14 cellular contexts compared by ENCODE assay signal in the genomic region with DNA sequence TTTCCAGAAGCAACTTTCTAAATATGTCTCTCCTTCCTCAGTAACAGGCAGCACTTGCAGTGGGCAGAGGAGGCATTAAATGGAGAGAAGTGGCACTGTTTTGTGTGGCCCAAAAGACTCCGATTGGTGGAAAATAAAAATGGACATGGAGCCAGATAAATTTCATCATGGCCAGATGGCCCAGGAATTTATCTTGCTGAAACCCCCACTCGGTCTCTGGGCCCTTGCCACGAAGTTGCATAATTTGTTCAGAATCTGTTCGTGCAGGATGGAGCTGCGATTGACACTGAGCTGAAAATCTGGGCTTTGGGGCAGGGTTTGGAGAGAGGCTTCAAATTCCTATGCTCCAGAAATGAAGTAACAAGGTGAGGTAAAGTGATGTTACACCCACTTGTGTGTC.
DNase-seq lines count a peak whose midpoint lies in the region; ATAC-seq and TF ChIP-seq lines count a peak whose summit lies in the region.
"Had no signal": no experiment of that assay in that cellular context is flagged by ENCODE, and none has a peak within 500 bp of the region (broad histone marks: within the 10 kb centered on the region; RNA-seq: fewer than 3 reads in every experiment).

No MANE protein-coding gene starts in this region.

- H3K79me2 ChIP-seq in ACC112 (ENCODE audit: control insufficient read depth, insufficient read depth, low read length, unreplicated experiment) (no peaks in the 10 kb centered on the region), MM.1S (ENCODE audit: low read length) (no peaks in the 10 kb centered on the region)

- peaks cover 7% of the 10 kb centered on the region for H3K4me1 Mint-ChIP-seq in WTC11

- POLR2A ChIA-PET in WTC11 (lab: Charles Lee), result no interaction called here

- no peaks in the 10 kb centered on the region for H3F3A ChIP-seq in MM.1S (ENCODE audit: insufficient read depth, low read length)

- CTCF ChIA-PET in WTC11 (lab: Charles Lee), result no interaction called here

- peaks cover 19% of the 10 kb centered on the region for H3K36me3 Mint-ChIP-seq in WTC11

- WGBS in esophagus squamous epithelium, 2 donors, result 28 to 34% methylated on average over 5 of the region's 5 CpGs

- H3K4me3 ChIP-seq in ACC112 (ENCODE audit: low read depth, low read length) (no peak overlapping the region), esophagus squamous epithelium (no peak overlapping the region), MM.1S (ENCODE audit: low read length) (no peak overlapping the region)
- H3K4me3 ChIP-seq: right lobe of liver, tibial artery had no signal

- H3K4me1 ChIP-seq in ACC112 (ENCODE audit: control insufficient read depth, insufficient read depth, low read length, unreplicated experiment), result peaks cover 34% of the 10 kb centered on the region
- peaks cover 5 to 65% (median 25%) of the 10 kb centered on the region in 3 donors for H3K4me1 ChIP-seq in esophagus squamous epithelium
- no peaks in the 10 kb centered on the region for H3K4me1 ChIP-seq in MM.1S (ENCODE audit: low read length)
- H3K4me1 ChIP-seq: right lobe of liver, tibial artery had no signal

- H3K27me3 Mint-ChIP-seq in WTC11 (ENCODE audit: low read depth), result peaks cover 3% of the 10 kb centered on the region; the same call in 1 of the 2 replicates

- no peak overlapping the region for H3K27ac Mint-ChIP-seq in WTC11
- H3K27ac Mint-ChIP-seq: T-helper 1 cell treated with Interleukin-12 subunit alpha and Interleukin-12 subunit beta and Interleukin-4 antibody, amounts not matched to agents 30 μg/mL and 1 μg/mL, for 36 hours had no signal

- intact Hi-C loops in esophagus squamous epithelium (cut with DNase I), result no loop called here

- H2AFZ ChIP-seq in ACC112 (ENCODE audit: low read length, unreplicated experiment), result no peak overlapping the region
- no peak overlapping the region for H2AFZ ChIP-seq in MM.1S (ENCODE audit: low read length)

- H4K20me1 ChIP-seq in MM.1S (ENCODE audit: insufficient read depth, low read length), result no peaks in the 10 kb centered on the region

- no peak overlapping the region for H3K4me2 ChIP-seq in MM.1S (ENCODE audit: low read depth, low read length)

- no peak overlapping the region for H3K9ac ChIP-seq in MM.1S (ENCODE audit: low read length)

- peaks cover 7% of the 10 kb centered on the region; the same call in 1 of the 2 replicates for H3K36me3 ChIP-seq in ACC112 (ENCODE audit: insufficient read depth, low read length)
- no peaks in the 10 kb centered on the region for H3K36me3 ChIP-seq in esophagus squamous epithelium
- no peaks in the 10 kb centered on the region for H3K36me3 ChIP-seq in MM.1S (replicated peaks; ENCODE audit: insufficient read depth, low read length)
- H3K36me3 ChIP-seq: right lobe of liver, tibial artery had no signal

- H3K4me3 Mint-ChIP-seq in WTC11, result no peak overlapping the region
- H3K4me3 Mint-ChIP-seq: T-helper 1 cell treated with Interleukin-12 subunit alpha and Interleukin-12 subunit beta and Interleukin-4 antibody, amounts not matched to agents 30 μg/mL and 1 μg/mL, for 36 hours had no signal

- DNase-seq in NCI-H226 (peak; percentile 81), esophagus squamous epithelium (lab: John Stamatoyannopoulos, UW) (no peak), middle frontal gyrus (ENCODE audit: extremely low spot score, low spot score) (peak; percentile 31), WTC11 (ENCODE audit: low spot score) (no peak), MM.1S (no peak), HPDE6-E6E7 (ENCODE audit: extremely low spot score) (no peak)
- no peak for DNase-seq in activated T-cell treated with anti-CD3 and anti-CD28 coated beads, Interleukin-2, amount 50 U/mL, for 1 hour
- DNase-seq: activated naive CD4-positive, alpha-beta T cell treated with anti-CD3 and anti-CD28 coated beads, Interleukin-2, amount 50 U/mL, for 16 hours; NCI-H2171 treated with DMSO at 0.1 percent for 48 hours; OCI-M1; right lobe of liver; tibial artery had no signal

- H3K27me3 ChIP-seq in ACC112 (ENCODE audit: insufficient read depth, low read length) (no peaks in the 10 kb centered on the region), esophagus squamous epithelium (no peaks in the 10 kb centered on the region), MM.1S (replicated peaks; ENCODE audit: insufficient read depth, low read length) (no peaks in the 10 kb centered on the region)
- H3K27me3 ChIP-seq: right lobe of liver had no signal

- H3K9me3 Mint-ChIP-seq in WTC11, result peaks cover 34% of the 10 kb centered on the region
- H3K9me3 Mint-ChIP-seq: T-helper 1 cell treated with Interleukin-12 subunit alpha and Interleukin-12 subunit beta and Interleukin-4 antibody, amounts not matched to agents 30 μg/mL and 1 μg/mL, for 36 hours had no signal

- H3K27ac ChIP-seq in ACC112 (ENCODE audit: low read depth, low read length) (peak overlapping the region; percentile 43), esophagus squamous epithelium (peak overlapping the region; percentile 77 to 86 (median 83)), MM.1S (ENCODE audit: low read length) (no peak overlapping the region)
- H3K27ac ChIP-seq: right lobe of liver, tibial artery had no signal

- TF ChIP-seq CTCF in esophagus squamous epithelium (IDR thresholded peaks at IDR 0.05) (no peak), WTC11 (IDR thresholded peaks at IDR 0.05) (no peak), MM.1S (IDR thresholded peaks at IDR 0.05; ENCODE audit: low read length) (no peak)

- TF ChIP-seq POLR2A in esophagus squamous epithelium (IDR thresholded peaks at IDR 0.05), result no peak

- H3K9me3 ChIP-seq in esophagus squamous epithelium (no peaks in the 10 kb centered on the region), MM.1S (replicated peaks; ENCODE audit: insufficient read depth, low read length) (no peaks in the 10 kb centered on the region)
- H3K9me3 ChIP-seq: right lobe of liver, tibial artery had no signal

- no peaks in the 10 kb centered on the region for H3K9me2 ChIP-seq in MM.1S (replicated peaks; ENCODE audit: insufficient read depth, low read length)

- ATAC-seq in WTC11, result no peak
- ATAC-seq: right lobe of liver had no signal

TF ChIP-seq in WTC11, 78 proteins besides CTCF, POLR2A, EP300 and RAD21:
- TF ChIP-seq, protein P1, sequence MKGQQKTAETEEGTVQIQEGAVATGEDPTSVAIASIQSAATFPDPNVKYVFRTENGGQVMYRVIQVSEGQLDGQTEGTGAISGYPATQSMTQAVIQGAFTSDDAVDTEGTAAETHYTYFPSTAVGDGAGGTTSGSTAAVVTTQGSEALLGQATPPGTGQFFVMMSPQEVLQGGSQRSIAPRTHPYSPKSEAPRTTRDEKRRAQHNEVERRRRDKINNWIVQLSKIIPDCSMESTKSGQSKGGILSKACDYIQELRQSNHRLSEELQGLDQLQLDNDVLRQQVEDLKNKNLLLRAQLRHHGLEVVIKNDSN (CRISPR knock-in tag; IDR thresholded peaks at IDR 0.05), result no peak

Comparison
In these comparisons a context has a peak if more than half of its experiments do, and no peak if none do; other contexts are left out.
1. DNase-seq: peak in NCI-H226 (single experiment) and middle frontal gyrus (single experiment); none in esophagus squamous epithelium (single experiment), WTC11 (single experiment), activated T-cell treated with anti-CD3 and anti-CD28 coated beads, Interleukin-2, amount 50 U/mL, for 1 hour (single experiment), MM.1S (single experiment) and HPDE6-E6E7 (single experiment).